8 cellular contexts compared by ENCODE assay signal in genomic region chr14:100192672-100193416, GRCh38. TPM values are rescaled to one million over a fixed set of nuclear protein-coding genes. Genes with fewer than 3 reads are reported as not detected.
DNase-seq lines count a peak whose midpoint lies in the region; ATAC-seq, FAIRE-seq and TF ChIP-seq lines count a peak whose summit lies in the region.

No MANE protein-coding gene starts in this region.

- H3K4me3 ChIP-seq in AG04450 (ENCODE audit: low read depth, low read length), result peak overlapping the region; percentile 58
- peak overlapping the region; percentile 42 for H3K4me3 ChIP-seq in WERI-Rb-1 (ENCODE audit: low read depth, low read length)
- H3K4me3 ChIP-seq in bronchial epithelial cell (ENCODE audit: low read depth, low read length), result peak overlapping the region; percentile 47

- CTCF ChIA-PET in AG04450 (lab: Charles Lee), result interaction anchor here (0.6 to 3.1 kb wide), 28 partner anchors 8 to 380 kb away, joined by 3 to 42 read pairs (median 3); no protein-coding TSS in a partner anchor

- DNase-seq in AG04450 (ENCODE audit: low read depth, low spot score) (peak; percentile 88), NCI-H2196 (lab: John Stamatoyannopoulos, UW; ENCODE audit: unreplicated experiment) (peak; percentile 94), WERI-Rb-1 (peak; percentile 99), bronchial epithelial cell (ENCODE audit: low read depth) (peak; percentile 91), iPS-NIHi7 (ENCODE audit: extremely low spot score) (peak; percentile 100), smooth muscle cell of the brain vasculature (ENCODE audit: low read depth, low spot score) (peak; percentile 94)

- H3K36me3 ChIP-seq in WERI-Rb-1 (no peaks in the 10 kb centered on the region), bronchial epithelial cell (ENCODE audit: control insufficient read depth, insufficient read depth, low read length) (no peaks in the 10 kb centered on the region)

- H3K27me3 ChIP-seq in AG04450 (ENCODE audit: control insufficient read depth, insufficient read depth, low read length), result no peaks in the 10 kb centered on the region
- H3K27me3 ChIP-seq in WERI-Rb-1 (ENCODE audit: insufficient read depth, low read depth, severe bottlenecking), result no peaks in the 10 kb centered on the region
- H3K27me3 ChIP-seq in bronchial epithelial cell (ENCODE audit: control insufficient read depth, insufficient read depth, low read length), result no peaks in the 10 kb centered on the region

- ATAC-seq in GM18870 (IDR thresholded peaks at IDR 0.05; ENCODE audit: unreplicated experiment) (peak; percentile 98), HG03135 (IDR thresholded peaks at IDR 0.05; ENCODE audit: unreplicated experiment) (peak; percentile 99)

- POLR2A ChIA-PET in AG04450 (lab: Yijun Ruan, JAX), result interaction anchor here (0.6 to 1.0 kb wide), 5 partner anchors 9 to 222 kb away, joined by 3 to 7 read pairs (median 3); no protein-coding TSS in a partner anchor

- H3K9me3 ChIP-seq in AG04450 (ENCODE audit: control insufficient read depth, insufficient read depth, low read length) (no peaks in the 10 kb centered on the region), WERI-Rb-1 (ENCODE audit: severe bottlenecking) (no peaks in the 10 kb centered on the region)

- TF ChIP-seq CTCF in AG04450 (IDR thresholded peaks at IDR 0.05; ENCODE audit: low read depth, low read length), result peak; percentile 80
- peak; percentile 67 for TF ChIP-seq CTCF in WERI-Rb-1 (IDR thresholded peaks at IDR 0.05; ENCODE audit: low read depth, low read length)
- peak; percentile 75 for TF ChIP-seq CTCF in bronchial epithelial cell (IDR thresholded peaks at IDR 0.05; ENCODE audit: insufficient read depth, low read length, severe bottlenecking)

- no peak for FAIRE-seq in bronchial epithelial cell (lab: Jason Lieb, UNC)

- H3K27ac ChIP-seq in AG04450 (ENCODE audit: low read depth, low read length), result peak overlapping the region; percentile 31
- peak overlapping the region; percentile 88 for H3K27ac ChIP-seq in WERI-Rb-1

RNA-seq across cellular contexts. Expression of gene DEGS2, which starts 33.4 kb away (rescaled TPM):
- polyA plus RNA-seq in AG04450 (2011; rRNA removed), result not detected in 2 replicates
- polyA minus RNA-seq in AG04450 (2011; rRNA and poly(A)+ RNA removed), result not detected in 2 replicates
- 0.53 and 9.7 TPM in 2 replicates for total RNA-seq in bronchial epithelial cell

RNA-seq across cellular contexts. Expression of gene YY1, which starts 46.1 kb away (rescaled TPM):
- 38.0 and 45.6 TPM in 2 replicates for polyA plus RNA-seq in AG04450 (2011; rRNA removed)
- polyA minus RNA-seq in AG04450 (2011; rRNA and poly(A)+ RNA removed), result 25.5 and 27.2 TPM in 2 replicates
- 44.8 and 50.5 TPM in 2 replicates for total RNA-seq in bronchial epithelial cell

Comparison
In these comparisons a context has a peak if more than half of its experiments do, and no peak if none do; other contexts are left out.
1. Peak in every context shown above with its lines: DNase-seq, ATAC-seq, H3K4me3 ChIP-seq and H3K27ac ChIP-seq.